ENCODE assay signal across 12 cellular contexts in the genomic region with DNA sequence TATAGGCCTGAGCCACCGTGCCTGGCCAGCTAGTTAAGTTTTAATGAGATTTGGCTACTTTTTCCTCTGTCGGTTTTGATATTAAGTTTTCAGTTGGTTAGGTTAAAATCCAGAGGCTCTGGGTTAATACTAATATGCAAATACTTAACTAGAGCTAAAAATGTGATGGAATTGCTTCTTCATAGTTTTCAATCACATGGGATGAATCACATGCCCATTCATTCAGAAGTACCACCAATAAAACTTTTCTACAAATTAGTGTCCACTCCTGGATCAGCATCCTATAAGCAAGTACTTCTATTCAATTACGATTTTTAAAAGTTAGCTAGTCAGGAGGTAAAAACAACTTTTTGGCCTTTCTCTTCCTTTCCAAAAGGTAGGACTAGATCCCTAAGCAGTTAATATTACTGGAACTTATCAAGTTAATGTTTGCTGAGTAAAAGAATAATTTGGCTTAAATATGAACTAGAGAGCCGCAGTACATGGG. TPM values are rescaled to one million over a fixed set of nuclear protein-coding genes. Genes with fewer than 3 reads are reported as not detected.
DNase-seq lines count a peak whose midpoint lies in the region; ATAC-seq and TF ChIP-seq lines count a peak whose summit lies in the region.
"Had no signal": no experiment of that assay in that cellular context is flagged by ENCODE, and none has a peak within 500 bp of the region (broad histone marks: within the 10 kb centered on the region; RNA-seq: fewer than 3 reads in every experiment).

No MANE protein-coding gene starts in this region.

- H3K14ac ChIP-seq in mesenchymal stem cell (ENCODE audit: low read length in 2 of 2): no peak overlapping the region

- no peak overlapping the region for H3K23ac ChIP-seq in mesenchymal stem cell (ENCODE audit: low read length in 2 of 2)

- no peak overlapping the region for H3K27ac ChIP-seq in duodenal mucosa (ENCODE audit: low read depth, low read length)
- peak overlapping the region; percentile 96 for H3K27ac ChIP-seq in mesenchymal stem cell (ENCODE audit: low read length, poor library complexity, severe bottlenecking)
- peak overlapping the region; percentile 62 for H3K27ac ChIP-seq in suprapubic skin

- H3K36me3 ChIP-seq in duodenal mucosa (ENCODE audit: control insufficient read depth in 1 of 2, insufficient read depth in 2 of 2, low read length in 2 of 2): peaks cover 6 to 16% of the 10 kb centered on the region in 2 donors
- H3K36me3 ChIP-seq in mesenchymal stem cell (ENCODE audit: control insufficient read depth in 1 of 2, insufficient read depth in 2 of 2, low read depth in 1 of 2, low read length in 2 of 2): peaks cover 9 to 12% of the 10 kb centered on the region in 2 experiments
- H3K36me3 ChIP-seq in suprapubic skin: peaks cover 20% of the 10 kb centered on the region

- H2BK120ac ChIP-seq in mesenchymal stem cell (ENCODE audit: low read depth, low read length): peak overlapping the region; percentile 40

- H3K4ac ChIP-seq in mesenchymal stem cell (ENCODE audit: low read depth in 1 of 2, low read length in 2 of 2): no peak overlapping the region

- H3K9me3 ChIP-seq in duodenal mucosa (ENCODE audit: control insufficient read depth in 1 of 2, low read length in 2 of 2) (no peaks in the 10 kb centered on the region), mesenchymal stem cell (ENCODE audit: control insufficient read depth, low read length) (no peaks in the 10 kb centered on the region), suprapubic skin (no peaks in the 10 kb centered on the region)

- no peak overlapping the region for H2BK12ac ChIP-seq in mesenchymal stem cell (ENCODE audit: low read length in 2 of 2)

- H2AK5ac ChIP-seq in mesenchymal stem cell (ENCODE audit: low read length, severe bottlenecking): peak overlapping the region; percentile 24

- TF ChIP-seq EP300 in suprapubic skin (IDR thresholded peaks at IDR 0.05): no peak

- no peak overlapping the region for H3K27ac Mint-ChIP-seq in natural killer cell
- H3K27ac Mint-ChIP-seq: activated naive CD4-positive, alpha-beta T cell treated with anti-CD3 and anti-CD28 coated beads for 36 hours; CD8-positive, alpha-beta T cell had no signal

- H3K4me3 ChIP-seq in LNCaP clone FGC (ENCODE audit: low read depth, low read length): peak overlapping the region; percentile 12; the same call in 1 of the 2 replicates
- peak overlapping the region; percentile 54 to 69 for H3K4me3 ChIP-seq in duodenal mucosa (ENCODE audit: low read depth in 1 of 2, low read length in 2 of 2)
- H3K4me3 ChIP-seq in mesenchymal stem cell (ENCODE audit: insufficient read depth in 1 of 2, low read depth in 1 of 2, low read length in 2 of 2): peak overlapping the region in 1 of 2 experiments; percentile 59
- H3K4me3 ChIP-seq in suprapubic skin: peak overlapping the region; percentile 25

- TF ChIP-seq CTCF in LNCaP clone FGC (IDR thresholded peaks at IDR 0.05; ENCODE audit: control insufficient read depth, extremely low read depth, insufficient read depth) (no peak), suprapubic skin (IDR thresholded peaks at IDR 0.05) (no peak), natural killer cell (IDR thresholded peaks at IDR 0.05) (no peak)

- no peaks in the 10 kb centered on the region for H3K9me3 Mint-ChIP-seq in natural killer cell
- H3K9me3 Mint-ChIP-seq: activated naive CD4-positive, alpha-beta T cell treated with anti-CD3 and anti-CD28 coated beads for 36 hours; CD8-positive, alpha-beta T cell had no signal

- WGBS in mesenchymal stem cell: 82% methylated on average over 2 of the region's 4 CpGs
- WGBS in suprapubic skin: 73% methylated on average over 4 of the region's 4 CpGs

- H3K9ac ChIP-seq in duodenal mucosa (ENCODE audit: low read depth in 1 of 2, low read length in 2 of 2) (peak overlapping the region in 1 of 2 donors; percentile 63), mesenchymal stem cell (ENCODE audit: low read length) (peak overlapping the region; percentile 84)

- H3K18ac ChIP-seq in mesenchymal stem cell (ENCODE audit: low read depth in 1 of 2, low read length in 2 of 2): peak overlapping the region in 1 of 2 experiments; percentile 59

- ATAC-seq in GM18861 (IDR thresholded peaks at IDR 0.05; ENCODE audit: unreplicated experiment) (no peak), HG03469 (IDR thresholded peaks at IDR 0.05; ENCODE audit: unreplicated experiment) (no peak), natural killer cell (no peak), GM21723 (IDR thresholded peaks at IDR 0.05; ENCODE audit: unreplicated experiment) (no peak)
- ATAC-seq: CD8-positive, alpha-beta T cell had no signal

- H4K91ac ChIP-seq in mesenchymal stem cell (ENCODE audit: low read length): no peak overlapping the region

- H3K79me1 ChIP-seq in mesenchymal stem cell (replicated peaks; ENCODE audit: low read length, poor library complexity, severe bottlenecking): peaks cover 9% of the 10 kb centered on the region

- H2BK5ac ChIP-seq in mesenchymal stem cell (ENCODE audit: low read depth, low read length, poor library complexity, severe bottlenecking): no peak overlapping the region

- DNase-seq in LNCaP clone FGC (ENCODE audit: low read depth) (no peak), mesenchymal stem cell (no peak), suprapubic skin (ENCODE audit: low spot score in 2 of 2) (no peak), natural killer cell (no peak)
- DNase-seq: activated naive CD4-positive, alpha-beta T cell treated with anti-CD3 and anti-CD28 coated beads for 36 hours; CD8-positive, alpha-beta T cell; NCI-H226; stimulated activated CD8-positive, alpha-beta memory T cell treated with anti-CD3 and anti-CD28 coated beads, Interleukin-4, amount 100 ng/mL, for 48 hours had no signal

- H3K27me3 ChIP-seq in duodenal mucosa (ENCODE audit: control insufficient read depth in 1 of 2, insufficient read depth in 2 of 2, low read length in 2 of 2) (no peaks in the 10 kb centered on the region), mesenchymal stem cell (ENCODE audit: control insufficient read depth in 1 of 2, insufficient read depth in 1 of 2, low read length in 2 of 2) (no peaks in the 10 kb centered on the region), suprapubic skin (no peaks in the 10 kb centered on the region)

- H4K8ac ChIP-seq in mesenchymal stem cell (ENCODE audit: low read length): no peak overlapping the region

- peak overlapping the region; percentile 42 for H3K4me2 ChIP-seq in mesenchymal stem cell (ENCODE audit: low read length, poor library complexity, severe bottlenecking)

- H3K27me3 Mint-ChIP-seq in natural killer cell (ENCODE audit: low read depth in 2 of 2): no peaks in the 10 kb centered on the region

- H3K4me3 Mint-ChIP-seq in natural killer cell: no peak overlapping the region
- H3K4me3 Mint-ChIP-seq: activated naive CD4-positive, alpha-beta T cell treated with anti-CD3 and anti-CD28 coated beads for 36 hours; CD8-positive, alpha-beta T cell had no signal

- TF ChIP-seq POLR2A in suprapubic skin (IDR thresholded peaks at IDR 0.05): no peak

- no peak overlapping the region for H2AFZ ChIP-seq in mesenchymal stem cell (ENCODE audit: low read depth, low read length)

- H3K36me3 Mint-ChIP-seq in natural killer cell: no peaks in the 10 kb centered on the region

- peaks cover 23 to 27% of the 10 kb centered on the region in 2 donors for H3K4me1 ChIP-seq in duodenal mucosa (ENCODE audit: control insufficient read depth in 1 of 2, insufficient read depth in 2 of 2, low read length in 2 of 2)
- H3K4me1 ChIP-seq in mesenchymal stem cell (ENCODE audit: control insufficient read depth, insufficient read depth, low read depth, low read length): peaks cover 14% of the 10 kb centered on the region
- peaks cover 39% of the 10 kb centered on the region for H3K4me1 ChIP-seq in suprapubic skin

- intact Hi-C loops in natural killer cell (cut with micrococcal nuclease): loop anchor here (10.0 kb wide), 1 partner anchor 49 kb away; no protein-coding TSS in a partner anchor

- no peak overlapping the region for H2BK15ac ChIP-seq in mesenchymal stem cell (ENCODE audit: low read depth, poor library complexity, severe bottlenecking)

- H3K4me1 Mint-ChIP-seq in natural killer cell: peaks cover 23 to 39% of the 10 kb centered on the region in 2 donors

RNA-seq across cellular contexts. Expression of a gene that starts 4.3 kb away (rescaled TPM):
- 20.4 TPM for polyA plus RNA-seq in mesenchymal stem cell (2013, experiment 1 of 2)
- polyA plus RNA-seq in mesenchymal stem cell (2013, experiment 2 of 2): 22.7 TPM
- 10 to 100 TPM in 3 of 4 donors, 1 to 10 TPM in 1; 9.9 to 20.3 (median 16.1) TPM for total RNA-seq in suprapubic skin
- total RNA-seq in natural killer cell: 10 to 100 TPM; 15.0 to 22.3 (median 22.0) TPM

RNA-seq across cellular contexts. Expression of a gene that starts 50.9 kb away (rescaled TPM):
- polyA plus RNA-seq in mesenchymal stem cell (2013, experiment 1 of 2): 19.8 TPM
- 24.8 TPM for polyA plus RNA-seq in mesenchymal stem cell (2013, experiment 2 of 2)
- total RNA-seq in suprapubic skin: 10 to 100 TPM; 23.8 to 70.5 (median 31.7) TPM
- 10 to 100 TPM; 48.8 to 58.1 (median 55.6) TPM for total RNA-seq in natural killer cell
